In genomic region chr12:101670007-101670671, GRCh38 we compare ENCODE assay signal across 7 cellular contexts. TPM values are rescaled to one million over a fixed set of nuclear protein-coding genes. Genes with fewer than 3 reads are reported as not detected.
DNase-seq lines count a peak whose midpoint lies in the region; ATAC-seq and TF ChIP-seq lines count a peak whose summit lies in the region.

No MANE protein-coding gene starts in this region.

- no peaks in the 10 kb centered on the region for H3K79me1 ChIP-seq in trophoblast cell (ENCODE audit: low read length)

- H3K79me2 ChIP-seq in Karpas-422 (ENCODE audit: low read length) (no peaks in the 10 kb centered on the region), trophoblast cell (ENCODE audit: control insufficient read depth, insufficient read depth, low read length, poor library complexity) (no peaks in the 10 kb centered on the region)

- no peak overlapping the region for H3K23ac ChIP-seq in trophoblast cell (ENCODE audit: low read length)

- H3K4me2 ChIP-seq in Karpas-422 (ENCODE audit: low read depth, low read length, poor library complexity, severe bottlenecking) (no peak overlapping the region), trophoblast cell (ENCODE audit: low read length) (no peak overlapping the region)

- H3K9me2 ChIP-seq in Karpas-422 (replicated peaks; ENCODE audit: insufficient read depth, low read length), result no peaks in the 10 kb centered on the region

- DNase-seq in GM03348 (ENCODE audit: low spot score) (peak; percentile 20), Karpas-422 (peak; percentile 76), fibroblast of villous mesenchyme (ENCODE audit: low read depth) (peak; percentile 76), trophoblast cell (peak; percentile 36 to 73)
- peak; percentile 22 for DNase-seq in activated CD4-positive, alpha-beta T cell treated with anti-CD3 and anti-CD28 coated beads, Interleukin-2, amount 50 U/mL, for 1 hour
- DNase-seq in activated effector memory CD4-positive, alpha-beta T cell treated with Interleukin-2 at 50 U/mL for 16 hours, result no peak

- no peak overlapping the region for H4K91ac ChIP-seq in trophoblast cell (ENCODE audit: low read depth, low read length)

- ATAC-seq in HG02970 (IDR thresholded peaks at IDR 0.05; ENCODE audit: low FRiP score, unreplicated experiment), result no peak

- H2BK12ac ChIP-seq in trophoblast cell (ENCODE audit: low read length), result no peak overlapping the region

- H3K14ac ChIP-seq in trophoblast cell (ENCODE audit: low read length), result no peak overlapping the region

- H3K9ac ChIP-seq in Karpas-422 (ENCODE audit: low read length), result no peak overlapping the region
- H3K9ac ChIP-seq in trophoblast cell (ENCODE audit: low read length), result no peak overlapping the region

- no peak overlapping the region for H3K18ac ChIP-seq in trophoblast cell (ENCODE audit: low read length)

- H4K8ac ChIP-seq in trophoblast cell (ENCODE audit: low read depth, low read length), result no peak overlapping the region

- H3K4me1 ChIP-seq in Karpas-422 (ENCODE audit: low read length) (peaks cover 3% of the 10 kb centered on the region; the same call in 1 of the 2 replicates), trophoblast cell (ENCODE audit: control insufficient read depth in 1 of 2, insufficient read depth in 2 of 2, low read length in 2 of 2) (no peaks in the 10 kb centered on the region)

- H2AFZ ChIP-seq in Karpas-422 (ENCODE audit: low read length) (no peak overlapping the region), trophoblast cell (ENCODE audit: insufficient read depth, low read length, poor library complexity) (no peak overlapping the region)

- peak; percentile 82 for TF ChIP-seq CTCF in fibroblast of villous mesenchyme (IDR thresholded peaks at IDR 0.05; ENCODE audit: insufficient read depth, low read depth, low read length)

- H4K20me1 ChIP-seq in Karpas-422 (ENCODE audit: insufficient read depth, low read depth, low read length), result no peaks in the 10 kb centered on the region

- H3K27me3 ChIP-seq in Karpas-422 (ENCODE audit: low read length), result 0 out of 2 replicates have a peak, but pooled peaks cover 4% of the 10 kb centered on the region
- H3K27me3 ChIP-seq in trophoblast cell (ENCODE audit: insufficient read depth, low read length), result no peaks in the 10 kb centered on the region

- H2BK5ac ChIP-seq in trophoblast cell (ENCODE audit: low read depth, low read length, poor library complexity), result no peak overlapping the region

- no peak overlapping the region for H3K4ac ChIP-seq in trophoblast cell (ENCODE audit: low read depth, low read length)

- no peak overlapping the region for H2AK5ac ChIP-seq in trophoblast cell (ENCODE audit: low read length)

- H3K9me3 ChIP-seq in Karpas-422 (ENCODE audit: low read length) (no peaks in the 10 kb centered on the region), trophoblast cell (ENCODE audit: insufficient read depth, low read depth, low read length) (no peaks in the 10 kb centered on the region)

- no peak overlapping the region for H3K4me3 ChIP-seq in Karpas-422 (ENCODE audit: low read length)
- H3K4me3 ChIP-seq in fibroblast of villous mesenchyme (ENCODE audit: low read depth, low read length), result no peak overlapping the region
- no peak overlapping the region for H3K4me3 ChIP-seq in trophoblast cell (ENCODE audit: low read depth, low read length)

- no peak overlapping the region for H3K27ac ChIP-seq in Karpas-422 (ENCODE audit: low read length)
- H3K27ac ChIP-seq in trophoblast cell (ENCODE audit: low read depth, low read length), result no peak overlapping the region

- H3K36me3 ChIP-seq in Karpas-422 (ENCODE audit: insufficient read depth, low read length), result no peaks in the 10 kb centered on the region
- H3K36me3 ChIP-seq in trophoblast cell (ENCODE audit: control insufficient read depth in 1 of 2, insufficient read depth in 2 of 2, low read length in 2 of 2), result no peaks in the 10 kb centered on the region

- WGBS in trophoblast cell (ENCODE audit: extremely low coverage, insufficient coverage, insufficient read length), result no CpG with 5 or more reads among the region's 6 CpGs

- H4K12ac ChIP-seq in trophoblast cell (ENCODE audit: low read depth, low read length), result no peak overlapping the region

- no peak overlapping the region for H2BK120ac ChIP-seq in trophoblast cell (ENCODE audit: insufficient read depth, low read length, poor library complexity)

RNA-seq across cellular contexts. Expression of gene CHPT1, which starts 27.3 kb away (rescaled TPM):
- 0.11 TPM in 1 of 2 replicates, not detected in the other for total RNA-seq in Karpas-422 (2014; rRNA removed; shearing (Covaris generic); ENCODE audit: low replicate concordance)
- total RNA-seq in fibroblast of villous mesenchyme, result 24.8 and 35.4 TPM in 2 replicates
- polyA plus RNA-seq in trophoblast cell (2013), result 9.3 and 10.0 TPM in 2 replicates

Comparison
In these comparisons a context has a peak if more than half of its experiments do, and no peak if none do; other contexts are left out.
1. RNA of gene CHPT1, which starts 27.3 kb away (total RNA-seq): 24.8 to 35.4 TPM in fibroblast of villous mesenchyme; 0.11 TPM in Karpas-422; every median in the first group is over 10 times any median in the second.